Comparison of ENCODE assay signal across 8 cellular contexts in the genomic region with DNA sequence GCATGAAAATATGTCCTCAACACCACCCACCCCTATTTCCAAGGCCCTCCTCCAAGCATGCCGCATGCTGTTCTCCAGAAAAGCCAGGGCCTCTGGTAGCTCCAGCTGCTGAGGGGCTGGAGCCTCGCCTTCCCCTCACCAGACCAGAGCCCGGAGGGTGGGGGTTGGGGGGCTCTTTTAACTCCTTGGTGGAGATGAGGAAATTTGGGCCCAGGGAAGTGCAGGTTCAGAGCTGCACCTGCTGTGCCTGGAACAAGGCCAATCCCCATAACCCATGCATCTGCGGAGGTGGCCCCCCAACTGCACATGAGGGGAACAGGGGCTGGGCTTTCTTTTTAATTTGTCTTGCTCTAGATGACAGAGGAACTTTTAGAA. TPM values are rescaled to one million over a fixed set of nuclear protein-coding genes. Genes with fewer than 3 reads are reported as not detected.
A peak's percentile ranks its signal among the peaks of the same experiment; 100 is the strongest.
DNase-seq lines count a peak whose midpoint lies in the region; ATAC-seq lines count a peak whose summit lies in the region.

No MANE protein-coding gene starts in this region.

- H3K9me3 Mint-ChIP-seq in CD4-positive, CD25-positive, alpha-beta regulatory T cell = no peaks in the 10 kb centered on the region

- H3K79me1 ChIP-seq in neuronal stem cell (ENCODE audit: low read depth, low read length) = no peaks in the 10 kb centered on the region

- H2AFZ ChIP-seq in neuronal stem cell (ENCODE audit: low read length) = peak overlapping the region; percentile 94

- H3K14ac ChIP-seq in neuronal stem cell (ENCODE audit: low read length) = no peak overlapping the region

- no peaks in the 10 kb centered on the region for H3K36me3 Mint-ChIP-seq in CD4-positive, CD25-positive, alpha-beta regulatory T cell

- H3K18ac ChIP-seq in neuronal stem cell (ENCODE audit: low read length) = peak overlapping the region; percentile 96

- no peak overlapping the region for H3K4me3 ChIP-seq in CD4-positive, CD25-positive, alpha-beta regulatory T cell (ENCODE audit: low read depth, low read length)
- H3K4me3 ChIP-seq in endocrine pancreas (ENCODE audit: control insufficient read depth, insufficient read depth, low read length) (no peak overlapping the region), neuronal stem cell (ENCODE audit: low read length in 2 of 2) (peak overlapping the region in 1 of 2 donors; percentile 57)

- H4K8ac ChIP-seq in neuronal stem cell (ENCODE audit: low read depth, low read length) = peak overlapping the region; percentile 77

- WGBS in neuronal stem cell (ENCODE audit: extremely low coverage in 2 of 2, insufficient read length in 2 of 2, insufficient replicate concordance in 1 of 2), 2 donors = no CpG with 5 or more reads among the region's 4 CpGs

- H4K91ac ChIP-seq in neuronal stem cell (ENCODE audit: low read depth, low read length, poor library complexity) = no peak overlapping the region

- H3K4me2 ChIP-seq in neuronal stem cell (ENCODE audit: insufficient read depth, low read length, poor library complexity, severe bottlenecking) = no peak overlapping the region

- H3K4me3 Mint-ChIP-seq in CD4-positive, CD25-positive, alpha-beta regulatory T cell = peak overlapping the region; percentile 65 to 83 (median 74)

- H3K36me3 ChIP-seq in CD4-positive, CD25-positive, alpha-beta regulatory T cell (ENCODE audit: control insufficient read depth, insufficient read depth, low read length) = no peaks in the 10 kb centered on the region
- H3K36me3 ChIP-seq in endocrine pancreas (ENCODE audit: control insufficient read depth, insufficient read depth, low read length) (no peaks in the 10 kb centered on the region), neuronal stem cell (replicated peaks in 1 of 2; ENCODE audit: control insufficient read depth in 2 of 2, insufficient read depth in 2 of 2, low read length in 2 of 2) (peaks cover 0 to 4% of the 10 kb centered on the region in 2 donors)

- H3K9ac ChIP-seq in endocrine pancreas (ENCODE audit: control insufficient read depth, insufficient read depth, low read length) (peak overlapping the region; percentile 62), neuronal stem cell (ENCODE audit: low read depth, low read length, poor library complexity) (no peak overlapping the region)

- no peak overlapping the region for H2BK120ac ChIP-seq in neuronal stem cell (ENCODE audit: low read depth, low read length)

- no peak overlapping the region for H3K4ac ChIP-seq in neuronal stem cell (ENCODE audit: low read length)

- H3K4me1 ChIP-seq in CD4-positive, CD25-positive, alpha-beta regulatory T cell (ENCODE audit: control insufficient read depth, insufficient read depth, low read length, poor library complexity, severe bottlenecking) = peaks cover 48% of the 10 kb centered on the region
- H3K4me1 ChIP-seq in endocrine pancreas (ENCODE audit: control insufficient read depth, insufficient read depth, low read length) (no peaks in the 10 kb centered on the region), neuronal stem cell (ENCODE audit: control insufficient read depth in 2 of 2, insufficient read depth in 1 of 2, low read depth in 1 of 2, low read length in 2 of 2) (peaks cover 16 to 28% of the 10 kb centered on the region in 2 donors)

- peaks cover 13 to 79% (median 39%) of the 10 kb centered on the region in 4 donors for H3K4me1 Mint-ChIP-seq in CD4-positive, CD25-positive, alpha-beta regulatory T cell

- H2BK12ac ChIP-seq in neuronal stem cell (ENCODE audit: low read length) = no peak overlapping the region

- H3K27me3 Mint-ChIP-seq in CD4-positive, CD25-positive, alpha-beta regulatory T cell = no peaks in the 10 kb centered on the region

- no peak for DNase-seq in CD4-positive, CD25-positive, alpha-beta regulatory T cell
- peak; percentile 30 for DNase-seq in NCI-H69 (lab: John Stamatoyannopoulos, UW)
- DNase-seq in neuronal stem cell (ENCODE audit: low spot score) = no peak
- DNase-seq in GDM1 (lab: John Stamatoyannopoulos, UW) = no peak
- DNase-seq in COR-L47 (lab: John Stamatoyannopoulos, UW) = no peak
- no peak for DNase-seq in NCI-H2171 (lab: John Stamatoyannopoulos, UW)

- no peak overlapping the region for H3K23ac ChIP-seq in neuronal stem cell (ENCODE audit: low read depth, low read length, poor library complexity)

- no peaks in the 10 kb centered on the region for H3K27me3 ChIP-seq in CD4-positive, CD25-positive, alpha-beta regulatory T cell (ENCODE audit: control insufficient read depth, insufficient read depth, low read length)
- H3K27me3 ChIP-seq in endocrine pancreas (ENCODE audit: control insufficient read depth, insufficient read depth, low read length) (no peaks in the 10 kb centered on the region), neuronal stem cell (ENCODE audit: control insufficient read depth in 3 of 3, insufficient read depth in 3 of 3, low read depth in 1 of 3, low read length in 3 of 3) (no peaks in the 10 kb centered on the region)

- no peak for ATAC-seq in CD4-positive, CD25-positive, alpha-beta regulatory T cell (ENCODE audit: low read depth in 2 of 2)
- no peak for ATAC-seq in HG02938 (IDR thresholded peaks at IDR 0.05; ENCODE audit: unreplicated experiment)

- H2BK5ac ChIP-seq in neuronal stem cell (ENCODE audit: low read length) = peak overlapping the region; percentile 28

- peak overlapping the region; percentile 95 for H2BK15ac ChIP-seq in neuronal stem cell (ENCODE audit: low read length)

- H3K27ac ChIP-seq in CD4-positive, CD25-positive, alpha-beta regulatory T cell (ENCODE audit: insufficient read depth, low read length, poor library complexity, severe bottlenecking) = peak overlapping the region; percentile 60
- no peak overlapping the region for H3K27ac ChIP-seq in neuronal stem cell (replicated peaks; ENCODE audit: low read length)

- H3K9me3 ChIP-seq in CD4-positive, CD25-positive, alpha-beta regulatory T cell (ENCODE audit: control insufficient read depth in 2 of 2, low read length in 2 of 2) = no peaks in the 10 kb centered on the region
- H3K9me3 ChIP-seq in endocrine pancreas (ENCODE audit: control insufficient read depth, low read length) (no peaks in the 10 kb centered on the region), neuronal stem cell (replicated peaks in 1 of 2; ENCODE audit: control insufficient read depth in 2 of 2, insufficient read depth in 1 of 2, low read depth in 1 of 2, low read length in 2 of 2) (no peaks in the 10 kb centered on the region)

- H2AK5ac ChIP-seq in neuronal stem cell (ENCODE audit: low read depth, low read length) = peak overlapping the region; percentile 1

- H3K27ac Mint-ChIP-seq in CD4-positive, CD25-positive, alpha-beta regulatory T cell = peak overlapping the region; percentile 5 to 79 (median 78)

RNA-seq across cellular contexts. Expression of a gene that starts 0.7 kb away (rescaled TPM):
- 19.2 TPM for total RNA-seq in CD4-positive, CD25-positive, alpha-beta regulatory T cell
- 1 to 10 TPM; 1.2 to 2.7 (median 2.0) TPM for polyA plus RNA-seq in CD4-positive, CD25-positive, alpha-beta regulatory T cell
- polyA plus RNA-seq in neuronal stem cell (2013, experiment 1 of 2) = 92.8 TPM
- 91.3 TPM for polyA plus RNA-seq in neuronal stem cell (2013, experiment 2 of 2)

RNA-seq across cellular contexts. Expression of a gene that starts 20.4 kb away (rescaled TPM):
- 32.9 TPM for total RNA-seq in CD4-positive, CD25-positive, alpha-beta regulatory T cell
- 10 to 100 TPM; 29.7 to 56.1 (median 32.4) TPM for polyA plus RNA-seq in CD4-positive, CD25-positive, alpha-beta regulatory T cell
- polyA plus RNA-seq in neuronal stem cell (2013, experiment 1 of 2) = 32.0 TPM
- 30.2 TPM for polyA plus RNA-seq in neuronal stem cell (2013, experiment 2 of 2)

RNA-seq across cellular contexts. Expression of a gene that starts 59.9 kb away (rescaled TPM):
- total RNA-seq in CD4-positive, CD25-positive, alpha-beta regulatory T cell = not detected
- under 1 TPM in 3 of 4 donors, not detected in 1; 0.15 to 0.26 (median 0.20) TPM for polyA plus RNA-seq in CD4-positive, CD25-positive, alpha-beta regulatory T cell
- polyA plus RNA-seq in neuronal stem cell (2013, experiment 1 of 2) = 7.6 TPM
- polyA plus RNA-seq in neuronal stem cell (2013, experiment 2 of 2) = 7.3 TPM
